In the genomic region with DNA sequence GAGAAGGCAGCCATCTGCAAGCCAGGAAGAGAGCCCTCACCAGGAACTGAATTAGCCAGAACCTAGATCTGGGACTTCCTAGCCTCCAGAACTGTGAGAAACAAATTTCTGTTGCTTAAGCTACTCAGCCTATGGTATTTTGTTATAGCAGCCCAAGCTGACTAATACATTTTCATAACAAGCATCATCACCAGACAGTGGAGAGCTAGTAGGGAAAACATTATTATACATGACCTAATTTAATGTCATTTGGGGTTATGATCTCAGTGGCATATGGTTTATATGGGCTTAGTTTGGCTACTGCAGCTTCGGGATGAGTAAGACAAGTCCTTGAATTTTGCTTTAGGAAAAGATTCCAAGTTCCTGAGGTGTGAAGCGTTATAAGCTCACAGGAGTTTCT, we compare ENCODE assay signal across 18 cellular contexts.
"Had no signal": no experiment of that assay in that cellular context is flagged by ENCODE, and none has a peak within 500 bp of the region (broad histone marks: within the 10 kb centered on the region; RNA-seq: fewer than 3 reads in every experiment).

No MANE protein-coding gene starts in this region.

- H3K27ac Mint-ChIP-seq: activated naive CD8-positive, alpha-beta T cell treated with anti-CD3 and anti-CD28 coated beads for 36 hours; brain; endodermal cell; progenitor cell of endocrine pancreas; stimulated activated naive CD8-positive, alpha-beta T cell treated with anti-CD3 and anti-CD28 coated beads, Interleukin-15, Interleukin-2, amounts not matched to agents 100 ng/mL and 50 ng/mL, for 24 hours; T-helper 17 cell had no signal

- H3K4me1 Mint-ChIP-seq: brain had no signal

- DNase-seq: activated CD4-positive, alpha-beta T cell treated with anti-CD3 and anti-CD28 coated beads for 1 hour; activated naive CD8-positive, alpha-beta T cell treated with anti-CD3 and anti-CD28 coated beads for 36 hours; central memory CD4-positive, alpha-beta T cell; colonic mucosa; endodermal cell; gastrocnemius medialis; heart left ventricle; left lung; stimulated activated CD4-positive, alpha-beta T cell treated with anti-CD3 and anti-CD28 coated beads, Interleukin-15, amount 100 ng/mL, for 24 hours; stimulated activated CD4-positive, alpha-beta T cell treated with anti-CD3 and anti-CD28 coated beads, Interleukin-2, amount 100 ng/mL, for 48 hours; T-helper 17 cell; uterus; WERI-Rb-1 had no signal

- H3K4me3 ChIP-seq: colonic mucosa, gastrocnemius medialis, heart left ventricle, left lung, skin epidermis, tibial nerve, uterus had no signal

- H3K27me3 Mint-ChIP-seq: activated naive CD8-positive, alpha-beta T cell treated with anti-CD3 and anti-CD28 coated beads for 36 hours; brain; progenitor cell of endocrine pancreas; stimulated activated naive CD8-positive, alpha-beta T cell treated with anti-CD3 and anti-CD28 coated beads, Interleukin-15, Interleukin-2, amounts not matched to agents 100 ng/mL and 50 ng/mL, for 24 hours had no signal

- H3K4me3 Mint-ChIP-seq: activated naive CD8-positive, alpha-beta T cell treated with anti-CD3 and anti-CD28 coated beads for 36 hours; brain; endodermal cell; stimulated activated naive CD8-positive, alpha-beta T cell treated with anti-CD3 and anti-CD28 coated beads, Interleukin-15, Interleukin-2, amounts not matched to agents 100 ng/mL and 50 ng/mL, for 24 hours; T-helper 17 cell had no signal

- H3K27me3 ChIP-seq: colonic mucosa, gastrocnemius medialis, heart left ventricle, left lung, tibial nerve, uterus had no signal

- ATAC-seq: gastrocnemius medialis, heart left ventricle, left lung, T-helper 17 cell had no signal

- H3K36me3 ChIP-seq: colonic mucosa, gastrocnemius medialis, heart left ventricle, left lung, tibial nerve, uterus, WERI-Rb-1 had no signal
